1 cellular context compared by ENCODE assay signal in genomic region chr14:99440278-99440677, GRCh38.
TF ChIP-seq lines count a peak whose summit lies in the region.

No MANE protein-coding gene starts in this region.

TF ChIP-seq in A549, 52 proteins besides CTCF, POLR2A, EP300 and RAD21 (continued from another document):
- no peak for TF ChIP-seq PBX3 (IDR thresholded peaks at IDR 0.05)
- TF ChIP-seq BHLHE40 (IDR thresholded peaks at IDR 0.05; ENCODE audit: low read depth, low read length), result no peak
- no peak for TF ChIP-seq MAX (IDR thresholded peaks at IDR 0.05)
- no peak for TF ChIP-seq EHMT2 (IDR thresholded peaks at IDR 0.05; ENCODE audit: low read depth)
- TF ChIP-seq ESRRA (IDR thresholded peaks at IDR 0.05; ENCODE audit: borderline replicate concordance, low read length), result no peak
- no peak for TF ChIP-seq KDM5A (IDR thresholded peaks at IDR 0.05)
- no peak for TF ChIP-seq JUNB (IDR thresholded peaks at IDR 0.05)
